Comparison of ENCODE assay signal across 13 cellular contexts in the genomic region with DNA sequence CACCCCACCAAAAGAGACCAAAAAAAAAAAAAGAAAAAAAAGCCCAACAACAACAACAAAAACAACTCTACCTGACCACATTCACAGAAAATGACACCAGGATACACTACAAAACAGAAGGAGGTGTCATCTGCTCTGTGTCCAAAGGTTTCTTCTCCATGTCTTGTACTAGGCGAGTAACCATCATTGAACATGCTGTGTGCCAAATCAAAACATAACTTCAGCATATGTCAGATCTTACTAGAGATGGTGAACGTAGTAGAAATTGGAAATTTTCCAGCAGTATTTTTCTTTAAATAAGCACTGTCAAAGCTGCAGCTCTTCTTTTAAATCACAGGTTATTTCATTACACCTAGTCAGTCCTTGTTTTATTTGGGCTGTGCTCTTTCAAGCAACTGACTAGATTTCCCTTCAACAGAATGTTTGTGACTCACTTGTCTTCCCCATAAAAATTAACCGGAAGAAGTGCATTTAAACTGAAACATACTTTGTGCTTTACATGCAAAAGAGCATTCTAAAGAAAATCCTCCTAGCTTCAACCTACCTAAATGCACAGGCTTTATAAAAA. TPM values are rescaled to one million over a fixed set of nuclear protein-coding genes. Genes with fewer than 3 reads are reported as not detected.
DNase-seq lines count a peak whose midpoint lies in the region; ATAC-seq, FAIRE-seq and TF ChIP-seq lines count a peak whose summit lies in the region.
"Had no signal": no experiment of that assay in that cellular context is flagged by ENCODE, and none has a peak within 500 bp of the region (broad histone marks: within the 10 kb centered on the region; RNA-seq: fewer than 3 reads in every experiment).

No MANE protein-coding gene starts in this region.

- TF ChIP-seq CTCF in fibroblast of the aortic adventitia (IDR thresholded peaks at IDR 0.05; ENCODE audit: insufficient read depth, low read length): no peak

- peaks cover 49% of the 10 kb centered on the region for H3K4me1 Mint-ChIP-seq in T-helper 17 cell

- H3K27me3 Mint-ChIP-seq in T-helper 17 cell: no peaks in the 10 kb centered on the region

- peak overlapping the region; percentile 45 for H3K27ac Mint-ChIP-seq in T-helper 17 cell

- ATAC-seq in T-helper 17 cell: no peak
- ATAC-seq in HG02870 (IDR thresholded peaks at IDR 0.05; ENCODE audit: unreplicated experiment): no peak

- H3K4me3 ChIP-seq in fibroblast of the aortic adventitia (ENCODE audit: low read depth, low read length): no peak overlapping the region
- H3K4me3 ChIP-seq: hepatocyte, Peyer's patch had no signal

- no peaks in the 10 kb centered on the region for H3K9me3 ChIP-seq in T-helper 17 cell (ENCODE audit: control insufficient read depth, low read length, poor library complexity, severe bottlenecking)
- H3K9me3 ChIP-seq: Peyer's patch had no signal

- no peak for TF ChIP-seq POLR2A in erythroblast (IDR thresholded peaks at IDR 0.05; ENCODE audit: low read length)

- in situ Hi-C loops in ACHN (cut with HindIII; ENCODE audit: low pct_ligation_motif_present, low pct_unique_long_range_greater_than_20kb, low sequenced_read_pairs): no loop called here

- DNase-seq in ACHN: peak; percentile 27
- peak; percentile 74 for DNase-seq in EH (ENCODE audit: low read depth)
- no peak for DNase-seq in T-helper 17 cell
- DNase-seq in fibroblast of the aortic adventitia (ENCODE audit: low read depth): peak; percentile 39
- DNase-seq in hepatic stellate cell (ENCODE audit: low spot score): no peak
- DNase-seq in urothelium cell line (ENCODE audit: low spot score): no peak
- DNase-seq in erythroblast (lab: John Stamatoyannopoulos, UW): no peak
- DNase-seq: DMS79, NCI-H1694 treated with DMSO at 0.1 percent for 48 hours, Peyer's patch had no signal

- no peak for FAIRE-seq in urothelium cell line (lab: Jason Lieb, UNC)
- FAIRE-seq: H1 had no signal

- H3K36me3 Mint-ChIP-seq in T-helper 17 cell (ENCODE audit: low read depth): peaks cover 9% of the 10 kb centered on the region

- H3K4me3 Mint-ChIP-seq in T-helper 17 cell: no peak overlapping the region

RNA-seq across cellular contexts. Expression of gene MSL2, which starts 46.5 kb away (rescaled TPM):
- total RNA-seq in T-helper 17 cell: 100 to 1,000 TPM in 1 of 2 donors, 10 to 100 TPM in 1; 95.6 to 135 TPM
- total RNA-seq in fibroblast of the aortic adventitia (ENCODE audit: low replicate concordance): 27.3 and 46.7 TPM in 2 replicates

Comparison
In these comparisons a context has a peak if more than half of its experiments do, and no peak if none do; other contexts are left out.
1. DNase-seq: peak in ACHN (single experiment), EH (single experiment) and fibroblast of the aortic adventitia (single experiment); none in T-helper 17 cell (0 of 3), hepatic stellate cell (single experiment), urothelium cell line (single experiment) and erythroblast (0 of 2).